ENCODE assay signal across 11 cellular contexts in genomic region chr17:50371526-50371925, GRCh38. TPM values are rescaled to one million over a fixed set of nuclear protein-coding genes. Genes with fewer than 3 reads are reported as not detected.
A peak's percentile ranks its signal among the peaks of the same experiment; 100 is the strongest.
DNase-seq lines count a peak whose midpoint lies in the region; ATAC-seq, FAIRE-seq and TF ChIP-seq lines count a peak whose summit lies in the region.
"Had no signal": no experiment of that assay in that cellular context is flagged by ENCODE, and none has a peak within 500 bp of the region (broad histone marks: within the 10 kb centered on the region; RNA-seq: fewer than 3 reads in every experiment).

No MANE protein-coding gene starts in this region.

- H3K36me3 ChIP-seq in keratinocyte (ENCODE audit: control insufficient read depth in 2 of 2, extremely low read depth in 1 of 2, insufficient read depth in 2 of 2, low read length in 2 of 2): peaks cover 16 to 40% of the 10 kb centered on the region in 2 experiments

- no peak for ATAC-seq in stimulated activated naive CD8-positive, alpha-beta T cell treated with anti-CD3 and anti-CD28 coated beads, Interleukin-15, Interleukin-2, amounts not matched to agents 100 U/mL and 50 U/mL, for 24 hours
- ATAC-seq in GM21528 (IDR thresholded peaks at IDR 0.05; ENCODE audit: low FRiP score, unreplicated experiment) (no peak), HG02678 (IDR thresholded peaks at IDR 0.05; ENCODE audit: unreplicated experiment) (no peak)

- H3K4me3 Mint-ChIP-seq in stimulated activated naive CD8-positive, alpha-beta T cell treated with anti-CD3 and anti-CD28 coated beads, Interleukin-15, Interleukin-2, amounts not matched to agents 100 ng/mL and 50 ng/mL, for 24 hours: peak overlapping the region; percentile 99
- H3K4me3 Mint-ChIP-seq in activated T-helper 1 cell treated with anti-CD3 and anti-CD28 coated beads, Interleukin-12 subunit alpha, Interleukin-12 subunit beta, Interleukin-2, Interleukin-4 antibody, amounts not matched to agents 30 ng/mL and 10 ng/mL and 1 ng/mL, durations not matched to agents 14 hours and 24 hours and 36 hours: peak overlapping the region; percentile 98

- H3K9me3 Mint-ChIP-seq in stimulated activated naive CD8-positive, alpha-beta T cell treated with anti-CD3 and anti-CD28 coated beads, Interleukin-15, Interleukin-2, amounts not matched to agents 100 ng/mL and 50 ng/mL, for 24 hours: no peaks in the 10 kb centered on the region
- H3K9me3 Mint-ChIP-seq in activated T-helper 1 cell treated with anti-CD3 and anti-CD28 coated beads, Interleukin-12 subunit alpha, Interleukin-12 subunit beta, Interleukin-2, Interleukin-4 antibody, amounts not matched to agents 30 ng/mL and 10 ng/mL and 1 ng/mL, durations not matched to agents 14 hours and 24 hours and 36 hours: no peaks in the 10 kb centered on the region
- H3K9me3 Mint-ChIP-seq: CD14-positive monocyte had no signal

- no peaks in the 10 kb centered on the region for H3K9me3 ChIP-seq in keratinocyte (ENCODE audit: control insufficient read depth, low read depth, low read length)
- H3K9me3 ChIP-seq: neutrophil had no signal

- peaks cover 70% of the 10 kb centered on the region for H3K36me3 Mint-ChIP-seq in stimulated activated naive CD8-positive, alpha-beta T cell treated with anti-CD3 and anti-CD28 coated beads, Interleukin-15, Interleukin-2, amounts not matched to agents 100 ng/mL and 50 ng/mL, for 24 hours (ENCODE audit: low read depth)
- peaks cover 36% of the 10 kb centered on the region for H3K36me3 Mint-ChIP-seq in activated T-helper 1 cell treated with anti-CD3 and anti-CD28 coated beads, Interleukin-12 subunit alpha, Interleukin-12 subunit beta, Interleukin-2, Interleukin-4 antibody, amounts not matched to agents 30 ng/mL and 10 ng/mL and 1 ng/mL, durations not matched to agents 14 hours and 24 hours and 36 hours (ENCODE audit: low read depth)

- dilution Hi-C loops in keratinocyte (cut with MboI; ENCODE audit: extremely low pct_ligation_motif_present, low sequenced_read_pairs): no loop called here

- peak; percentile 67 for FAIRE-seq in keratinocyte (lab: Jason Lieb, UNC)

- H3K79me2 ChIP-seq in keratinocyte (ENCODE audit: control insufficient read depth, insufficient read depth, low read length): peaks cover 31% of the 10 kb centered on the region

- DNase-seq in stimulated activated naive CD8-positive, alpha-beta T cell treated with anti-CD3 and anti-CD28 coated beads, Interleukin-15, Interleukin-2, amounts not matched to agents 100 U/mL and 50 U/mL, for 24 hours: no peak
- no peak for DNase-seq in activated T-helper 1 cell treated with anti-CD3 and anti-CD28 coated beads, Interleukin-12 subunit alpha, Interleukin-12 subunit beta, Interleukin-2, Interleukin-4 antibody, amounts not matched to agents 30 ng/mL and 10 ng/mL and 1 ng/mL, durations not matched to agents 14 hours and 24 hours and 36 hours (ENCODE audit: low spot score)
- DNase-seq in keratinocyte (ENCODE audit: low read depth, low spot score) (no peak), HT-29 (ENCODE audit: low spot score) (no peak), NCI-H187 (lab: John Stamatoyannopoulos, UW) (no peak)
- DNase-seq: SIG-M5 had no signal

- H3K27ac Mint-ChIP-seq in stimulated activated naive CD8-positive, alpha-beta T cell treated with anti-CD3 and anti-CD28 coated beads, Interleukin-15, Interleukin-2, amounts not matched to agents 100 ng/mL and 50 ng/mL, for 24 hours: peak overlapping the region; percentile 100
- peak overlapping the region; percentile 78 for H3K27ac Mint-ChIP-seq in activated T-helper 1 cell treated with anti-CD3 and anti-CD28 coated beads, Interleukin-12 subunit alpha, Interleukin-12 subunit beta, Interleukin-2, Interleukin-4 antibody, amounts not matched to agents 30 ng/mL and 10 ng/mL and 1 ng/mL, durations not matched to agents 14 hours and 24 hours and 36 hours

- no peaks in the 10 kb centered on the region for H3K9me1 ChIP-seq in keratinocyte (ENCODE audit: control insufficient read depth, extremely low read depth, insufficient read depth, low read length)

- peak overlapping the region; percentile 96 for H3K9ac ChIP-seq in keratinocyte (ENCODE audit: control insufficient read depth, extremely low read depth, insufficient read depth, low read length)

- H3K27me3 ChIP-seq in keratinocyte (ENCODE audit: control insufficient read depth, extremely low read depth, insufficient read depth, low read length): no peaks in the 10 kb centered on the region
- H3K27me3 ChIP-seq: neutrophil had no signal

- peak overlapping the region; percentile 72 to 88 (median 83) for H3K4me3 ChIP-seq in keratinocyte (ENCODE audit: control insufficient read depth in 2 of 3, extremely low read depth in 1 of 3, insufficient read depth in 2 of 3, low read depth in 1 of 3, low read length in 3 of 3)

- H3K4me1 Mint-ChIP-seq in stimulated activated naive CD8-positive, alpha-beta T cell treated with anti-CD3 and anti-CD28 coated beads, Interleukin-15, Interleukin-2, amounts not matched to agents 100 ng/mL and 50 ng/mL, for 24 hours (ENCODE audit: low read depth): peaks cover 32% of the 10 kb centered on the region
- peaks cover 27% of the 10 kb centered on the region for H3K4me1 Mint-ChIP-seq in activated T-helper 1 cell treated with anti-CD3 and anti-CD28 coated beads, Interleukin-12 subunit alpha, Interleukin-12 subunit beta, Interleukin-2, Interleukin-4 antibody, amounts not matched to agents 30 ng/mL and 10 ng/mL and 1 ng/mL, durations not matched to agents 14 hours and 24 hours and 36 hours (ENCODE audit: low read depth)

- intact Hi-C loops in activated T-helper 1 cell treated with anti-CD3 and anti-CD28 coated beads, Interleukin-12 subunit alpha, Interleukin-12 subunit beta, Interleukin-2, Interleukin-4 antibody, amounts not matched to agents 30 ng/mL and 10 ng/mL and 1 ng/mL, durations not matched to agents 14 hours and 24 hours and 36 hours (cut with micrococcal nuclease): no loop called here

- H4K20me1 ChIP-seq in keratinocyte (ENCODE audit: control insufficient read depth, extremely low read depth, insufficient read depth, low read length): peaks cover 4% of the 10 kb centered on the region

- H2AFZ ChIP-seq in keratinocyte (ENCODE audit: control insufficient read depth, low read length): no peak overlapping the region

- no peak for TF ChIP-seq CTCF in keratinocyte (optimal IDR thresholded peaks at IDR 0.05 in 1 of 3, IDR thresholded peaks at IDR 0.05 in 1 of 3, conservative IDR thresholded peaks at IDR 0.05 in 1 of 3; ENCODE audit: extremely low read depth in 1 of 3, insufficient read depth in 2 of 3, low read length in 3 of 3)

- H3K4me2 ChIP-seq in keratinocyte (ENCODE audit: control insufficient read depth, extremely low read depth, insufficient read depth, low read depth, low read length): peak overlapping the region; percentile 94

- H3K27me3 Mint-ChIP-seq in stimulated activated naive CD8-positive, alpha-beta T cell treated with anti-CD3 and anti-CD28 coated beads, Interleukin-15, Interleukin-2, amounts not matched to agents 100 ng/mL and 50 ng/mL, for 24 hours: no peaks in the 10 kb centered on the region
- no peaks in the 10 kb centered on the region for H3K27me3 Mint-ChIP-seq in activated T-helper 1 cell treated with anti-CD3 and anti-CD28 coated beads, Interleukin-12 subunit alpha, Interleukin-12 subunit beta, Interleukin-2, Interleukin-4 antibody, amounts not matched to agents 30 ng/mL and 10 ng/mL and 1 ng/mL, durations not matched to agents 14 hours and 24 hours and 36 hours (ENCODE audit: insufficient read depth)

- peak overlapping the region; percentile 96 for H3K27ac ChIP-seq in keratinocyte (ENCODE audit: control insufficient read depth, insufficient read depth, low read length)

- peaks cover 16% of the 10 kb centered on the region for H3K4me1 ChIP-seq in keratinocyte (ENCODE audit: control insufficient read depth, extremely low read depth, insufficient read depth, low read length)

RNA-seq across cellular contexts. Expression of gene MRPL27, which starts 1.5 kb away (rescaled TPM):
- total RNA-seq in activated T-helper 1 cell treated with anti-CD3 and anti-CD28 coated beads, Interleukin-12 subunit alpha, Interleukin-12 subunit beta, Interleukin-2, Interleukin-4 antibody, amounts not matched to agents 30 ng/mL and 10 ng/mL and 1 ng/mL, durations not matched to agents 14 hours and 24 hours and 36 hours: 73.4 and 78.7 TPM in 2 replicates
- 106 to 130 TPM (median 123 TPM) in 3 replicates for polyA plus RNA-seq in keratinocyte
- polyA plus RNA-seq in keratinocyte (2011; ENCODE audit: low read depth): 48.6 TPM
- polyA plus RNA-seq in keratinocyte (2011; cell fraction: cytosol; rRNA removed): 97.2 and 104 TPM in 2 replicates
- polyA plus RNA-seq in keratinocyte (2011; cell fraction: nucleus; rRNA removed): 77.6 and 82.3 TPM in 2 replicates
- 84.6 and 121 TPM in 2 replicates for polyA plus RNA-seq in keratinocyte (2012; ENCODE audit: low replicate concordance)
- 41.0 to 62.1 TPM (median 43.0 TPM) in 3 replicates for polyA minus RNA-seq in keratinocyte
- polyA minus RNA-seq in keratinocyte (2011; cell fraction: cytosol; rRNA and poly(A)+ RNA removed): 28.8 TPM
- 11.7 and 11.8 TPM in 2 replicates for polyA minus RNA-seq in keratinocyte (2011; cell fraction: nucleus; rRNA and poly(A)+ RNA removed)
- total RNA-seq in HT-29 (2014; rRNA removed; shearing (Covaris generic)): 71.2 and 120 TPM in 2 replicates

RNA-seq across cellular contexts. Expression of gene EME1, which starts 1.5 kb away (rescaled TPM):
- total RNA-seq in activated T-helper 1 cell treated with anti-CD3 and anti-CD28 coated beads, Interleukin-12 subunit alpha, Interleukin-12 subunit beta, Interleukin-2, Interleukin-4 antibody, amounts not matched to agents 30 ng/mL and 10 ng/mL and 1 ng/mL, durations not matched to agents 14 hours and 24 hours and 36 hours: 27.7 and 32.9 TPM in 2 replicates
- 1.6 to 5.6 TPM (median 4.7 TPM) in 3 replicates for polyA plus RNA-seq in keratinocyte
- polyA plus RNA-seq in keratinocyte (2011; ENCODE audit: low read depth): not detected
- 1.1 and 1.2 TPM in 2 replicates for polyA plus RNA-seq in keratinocyte (2011; cell fraction: cytosol; rRNA removed)
- polyA plus RNA-seq in keratinocyte (2011; cell fraction: nucleus; rRNA removed): 7.0 and 7.7 TPM in 2 replicates
- 0.31 and 3.6 TPM in 2 replicates for polyA plus RNA-seq in keratinocyte (2012; ENCODE audit: low replicate concordance)
- 1.1 to 4.0 TPM (median 1.4 TPM) in 3 replicates for polyA minus RNA-seq in keratinocyte
- not detected for polyA minus RNA-seq in keratinocyte (2011; cell fraction: cytosol; rRNA and poly(A)+ RNA removed)
- 0.32 and 3.1 TPM in 2 replicates for polyA minus RNA-seq in keratinocyte (2011; cell fraction: nucleus; rRNA and poly(A)+ RNA removed)
- total RNA-seq in HT-29 (2014; rRNA removed; shearing (Covaris generic)): 7.5 and 11.8 TPM in 2 replicates

RNA-seq across cellular contexts. Expression of gene XYLT2, which starts 25.6 kb away (rescaled TPM):
- total RNA-seq in activated T-helper 1 cell treated with anti-CD3 and anti-CD28 coated beads, Interleukin-12 subunit alpha, Interleukin-12 subunit beta, Interleukin-2, Interleukin-4 antibody, amounts not matched to agents 30 ng/mL and 10 ng/mL and 1 ng/mL, durations not matched to agents 14 hours and 24 hours and 36 hours: 63.0 and 63.9 TPM in 2 replicates
- 15.3 to 28.3 TPM (median 18.3 TPM) in 3 replicates for polyA plus RNA-seq in keratinocyte
- polyA plus RNA-seq in keratinocyte (2011; ENCODE audit: low read depth): 9.4 TPM
- 4.1 and 9.7 TPM in 2 replicates for polyA plus RNA-seq in keratinocyte (2011; cell fraction: cytosol; rRNA removed)
- 39.7 and 54.2 TPM in 2 replicates for polyA plus RNA-seq in keratinocyte (2011; cell fraction: nucleus; rRNA removed)
- 15.2 and 29.2 TPM in 2 replicates for polyA plus RNA-seq in keratinocyte (2012; ENCODE audit: low replicate concordance)
- 38.9 to 80.6 TPM (median 56.6 TPM) in 3 replicates for polyA minus RNA-seq in keratinocyte
- 41.2 TPM for polyA minus RNA-seq in keratinocyte (2011; cell fraction: cytosol; rRNA and poly(A)+ RNA removed)
- 108 and 118 TPM in 2 replicates for polyA minus RNA-seq in keratinocyte (2011; cell fraction: nucleus; rRNA and poly(A)+ RNA removed)
- total RNA-seq in HT-29 (2014; rRNA removed; shearing (Covaris generic)): 34.6 and 40.0 TPM in 2 replicates

RNA-seq across cellular contexts. Expression of gene LRRC59, which starts 25.8 kb away (rescaled TPM):
- total RNA-seq in activated T-helper 1 cell treated with anti-CD3 and anti-CD28 coated beads, Interleukin-12 subunit alpha, Interleukin-12 subunit beta, Interleukin-2, Interleukin-4 antibody, amounts not matched to agents 30 ng/mL and 10 ng/mL and 1 ng/mL, durations not matched to agents 14 hours and 24 hours and 36 hours: 113 and 116 TPM in 2 replicates
- 90.4 to 162 TPM (median 152 TPM) in 3 replicates for polyA plus RNA-seq in keratinocyte
- 25.2 TPM for polyA plus RNA-seq in keratinocyte (2011; ENCODE audit: low read depth)
- 134 and 193 TPM in 2 replicates for polyA plus RNA-seq in keratinocyte (2011; cell fraction: cytosol; rRNA removed)
- 99.4 and 102 TPM in 2 replicates for polyA plus RNA-seq in keratinocyte (2011; cell fraction: nucleus; rRNA removed)
- polyA plus RNA-seq in keratinocyte (2012; ENCODE audit: low replicate concordance): 52.5 and 197 TPM in 2 replicates
- 122 to 199 TPM (median 164 TPM) in 3 replicates for polyA minus RNA-seq in keratinocyte
- polyA minus RNA-seq in keratinocyte (2011; cell fraction: cytosol; rRNA and poly(A)+ RNA removed): 102 TPM
- 38.3 and 62.2 TPM in 2 replicates for polyA minus RNA-seq in keratinocyte (2011; cell fraction: nucleus; rRNA and poly(A)+ RNA removed)
- 137 and 155 TPM in 2 replicates for total RNA-seq in HT-29 (2014; rRNA removed; shearing (Covaris generic))

RNA-seq across cellular contexts. Expression of gene ACSF2, which starts 54.5 kb away (rescaled TPM):
- total RNA-seq in activated T-helper 1 cell treated with anti-CD3 and anti-CD28 coated beads, Interleukin-12 subunit alpha, Interleukin-12 subunit beta, Interleukin-2, Interleukin-4 antibody, amounts not matched to agents 30 ng/mL and 10 ng/mL and 1 ng/mL, durations not matched to agents 14 hours and 24 hours and 36 hours: 8.8 and 11.3 TPM in 2 replicates
- 57.6 to 102 TPM (median 71.9 TPM) in 3 replicates for polyA plus RNA-seq in keratinocyte
- 101 TPM for polyA plus RNA-seq in keratinocyte (2011; ENCODE audit: low read depth)
- 44.9 and 50.9 TPM in 2 replicates for polyA plus RNA-seq in keratinocyte (2011; cell fraction: cytosol; rRNA removed)
- polyA plus RNA-seq in keratinocyte (2011; cell fraction: nucleus; rRNA removed): 241 and 303 TPM in 2 replicates
- polyA plus RNA-seq in keratinocyte (2012; ENCODE audit: low replicate concordance): 46.5 and 47.5 TPM in 2 replicates
- 92.0 to 164 TPM (median 110 TPM) in 3 replicates for polyA minus RNA-seq in keratinocyte
- polyA minus RNA-seq in keratinocyte (2011; cell fraction: cytosol; rRNA and poly(A)+ RNA removed): 35.7 TPM
- 93.2 and 125 TPM in 2 replicates for polyA minus RNA-seq in keratinocyte (2011; cell fraction: nucleus; rRNA and poly(A)+ RNA removed)
- total RNA-seq in HT-29 (2014; rRNA removed; shearing (Covaris generic)): 60.0 and 66.2 TPM in 2 replicates
